Comparison of ENCODE assay signal across 10 cellular contexts in the genomic region with DNA sequence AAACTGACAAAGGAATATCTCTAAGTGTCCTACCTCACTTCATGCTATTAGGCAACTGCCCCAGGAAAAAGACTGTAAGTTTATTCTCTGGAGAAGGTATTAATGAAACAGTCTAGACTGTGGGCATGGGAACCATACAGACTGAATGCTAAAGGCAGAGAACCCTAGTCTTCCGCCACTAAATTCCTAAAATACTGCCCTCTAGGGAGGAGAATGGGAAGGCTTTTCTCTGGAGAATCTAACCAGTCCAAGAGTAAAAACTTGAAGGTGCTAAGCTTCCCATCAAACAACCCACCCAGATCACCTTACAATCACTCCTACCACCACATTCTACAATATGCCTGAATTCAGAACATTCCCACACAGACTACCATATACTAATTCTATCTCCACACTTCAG. TPM values are rescaled to one million over a fixed set of nuclear protein-coding genes. Genes with fewer than 3 reads are reported as not detected.
DNase-seq lines count a peak whose midpoint lies in the region; ATAC-seq and TF ChIP-seq lines count a peak whose summit lies in the region.
"Had no signal": no experiment of that assay in that cellular context is flagged by ENCODE, and none has a peak within 500 bp of the region (broad histone marks: within the 10 kb centered on the region; RNA-seq: fewer than 3 reads in every experiment).

No MANE protein-coding gene starts in this region.

- 70 to 88% methylated on average over 1 of the region's 1 CpG for WGBS in upper lobe of left lung, 2 donors

- no peaks in the 10 kb centered on the region for H3K27me3 ChIP-seq in upper lobe of left lung
- H3K27me3 ChIP-seq: esophagus squamous epithelium had no signal

- POLR2A ChIA-PET in RWPE1 (lab: Yijun Ruan, JAX; ENCODE audit: low non-redundant PET) = no interaction called here

- TF ChIP-seq EP300 in upper lobe of left lung (IDR thresholded peaks at IDR 0.05) = no peak

- DNase-seq in AG08396 (ENCODE audit: low spot score) (peak; percentile 31), GM13977 (ENCODE audit: low spot score) (no peak), RWPE1 (ENCODE audit: low spot score) (peak; percentile 22), hepatic stellate cell (ENCODE audit: low spot score) (peak; percentile 18), coronary artery (ENCODE audit: low spot score) (no peak), upper lobe of left lung (no peak), GDM1 (lab: John Stamatoyannopoulos, UW) (no peak)
- DNase-seq: activated CD4-positive, alpha-beta T cell treated with anti-CD3 and anti-CD28 coated beads, Interleukin-2, amount 10 ng/mL, durations not matched to agents 24 days and 14 days; esophagus squamous epithelium had no signal

- no peak for ATAC-seq in GM21526 (IDR thresholded peaks at IDR 0.05; ENCODE audit: low FRiP score, unreplicated experiment)
- ATAC-seq in upper lobe of left lung (ENCODE audit: low FRiP score in 2 of 2) = no peak

- H3K36me3 ChIP-seq in upper lobe of left lung = peaks cover 0 to 12% (median 2%) of the 10 kb centered on the region in 4 donors

- CTCF ChIA-PET in RWPE1 (lab: Yijun Ruan, JAX) = interaction anchor here (0.6 kb wide), 3 partner anchors 12 to 1128 kb away, joined by 3 to 5 read pairs (median 3); no protein-coding TSS in a partner anchor

- TF ChIP-seq CTCF in GM13977 (IDR thresholded peaks at IDR 0.05; ENCODE audit: extremely low read depth, insufficient read depth, missing control alignments) (peak; percentile 10), RWPE1 (conservative IDR thresholded peaks at IDR 0.05; ENCODE audit: low read depth) (peak; percentile 25), coronary artery (IDR thresholded peaks at IDR 0.05) (no peak), upper lobe of left lung (IDR thresholded peaks at IDR 0.05) (peak in 2 of 6 experiments; percentile 8 to 24)

- no peaks in the 10 kb centered on the region for H3K9me3 ChIP-seq in upper lobe of left lung
- H3K9me3 ChIP-seq: esophagus squamous epithelium had no signal

- in situ Hi-C loops in GM13977 (cut with MboI; ENCODE audit: low pct_unique_long_range_greater_than_20kb, low sequenced_read_pairs, unreplicated experiment) = no loop called here

- H3K27ac ChIP-seq in RWPE1 (no peak overlapping the region), coronary artery (no peak overlapping the region), upper lobe of left lung (no peak overlapping the region)
- H3K27ac ChIP-seq: esophagus squamous epithelium had no signal

- TF ChIP-seq POLR2A in upper lobe of left lung (IDR thresholded peaks at IDR 0.05) = no peak

- peaks cover 10 to 32% (median 14%) of the 10 kb centered on the region in 4 donors for H3K4me1 ChIP-seq in upper lobe of left lung

- H3K4me3 ChIP-seq in coronary artery = no peak overlapping the region
- H3K4me3 ChIP-seq in upper lobe of left lung = no peak overlapping the region
- H3K4me3 ChIP-seq: esophagus squamous epithelium had no signal

RNA-seq across cellular contexts. Expression of a gene that starts 3.4 kb away (rescaled TPM):
- 10 to 100 TPM; 16.4 to 38.3 (median 19.0) TPM for total RNA-seq in upper lobe of left lung

RNA-seq across cellular contexts. Expression of a gene that starts 43.8 kb away (rescaled TPM):
- total RNA-seq in upper lobe of left lung = 100 to 1,000 TPM in 2 of 6 donors, 10 to 100 TPM in 4; 54.9 to 124 (median 75.6) TPM

Comparison
In these comparisons a context has a peak if more than half of its experiments do, and no peak if none do; other contexts are left out.
1. DNase-seq: peak in AG08396 (single experiment), RWPE1 (single experiment) and hepatic stellate cell (single experiment); none in GM13977 (single experiment), coronary artery (single experiment), upper lobe of left lung (0 of 2) and GDM1 (single experiment).